16 cellular contexts compared by ENCODE assay signal in the genomic region with DNA sequence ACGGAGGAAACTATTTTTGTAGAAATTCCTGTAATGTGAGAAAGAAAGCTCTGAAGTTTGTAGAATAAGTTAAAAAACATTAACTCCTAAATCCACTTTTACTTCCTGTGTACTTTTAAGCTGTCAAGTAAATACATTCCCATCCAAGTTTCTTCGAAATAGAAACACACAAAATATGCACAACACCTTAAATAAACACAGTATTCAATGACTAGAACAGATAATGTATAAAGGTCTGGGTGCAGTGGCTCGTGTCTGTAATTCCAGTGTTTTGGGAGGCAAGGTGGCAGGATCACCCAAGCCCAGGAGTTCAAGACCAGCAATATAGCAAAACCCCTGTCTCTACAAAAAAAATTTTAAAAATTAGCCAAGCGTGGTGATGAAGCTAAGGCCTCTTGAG.
DNase-seq lines count a peak whose midpoint lies in the region; ATAC-seq and TF ChIP-seq lines count a peak whose summit lies in the region.
"Had no signal": no experiment of that assay in that cellular context is flagged by ENCODE, and none has a peak within 500 bp of the region (broad histone marks: within the 10 kb centered on the region; RNA-seq: fewer than 3 reads in every experiment).

No MANE protein-coding gene starts in this region.

- WGBS in endodermal cell (ENCODE audit: insufficient coverage in 1 of 2, insufficient read length in 1 of 2), 2 experiments = 92% methylated on average over 4 of the region's 4 CpGs; no CpG with 5 or more reads in 1 of the 2 experiments

- no peak for TF ChIP-seq CTCF in MCF 10A (IDR thresholded peaks at IDR 0.05; ENCODE audit: unreplicated experiment)
- no peak for TF ChIP-seq CTCF in breast epithelium (IDR thresholded peaks at IDR 0.05)
- no peak for TF ChIP-seq CTCF in endodermal cell (conservative IDR thresholded peaks at IDR 0.05)

- no peak overlapping the region for H3K4me3 Mint-ChIP-seq in MCF 10A (ENCODE audit: unreplicated experiment)
- H3K4me3 Mint-ChIP-seq in activated T-helper 17 cell treated with anti-CD3 and anti-CD28 coated beads, Interleukin-2, amount 50 U/mL, for 72 hours = no peak overlapping the region
- H3K4me3 Mint-ChIP-seq in stimulated activated effector memory CD8-positive, alpha-beta T cell treated with anti-CD3 and anti-CD28 coated beads, Interleukin-12 subunit alpha, Interleukin-12 subunit beta, amount 100 ng/mL, for 72 hours = no peak overlapping the region
- no peak overlapping the region for H3K4me3 Mint-ChIP-seq in endodermal cell

- H3K9me3 ChIP-seq in breast epithelium (no peaks in the 10 kb centered on the region), endodermal cell (ENCODE audit: control insufficient read depth, low read length) (no peaks in the 10 kb centered on the region)
- H3K9me3 ChIP-seq: A549 had no signal

- no peak overlapping the region for H3K9ac ChIP-seq in endodermal cell (ENCODE audit: extremely low read depth, low read length, poor library complexity, severe bottlenecking)

- TF ChIP-seq POLR2A in breast epithelium (IDR thresholded peaks at IDR 0.05) = no peak

- POLR2A ChIA-PET in MCF 10A (lab: Yijun Ruan, JAX) = interaction anchor here (0.6 kb wide), 1 partner anchor 36 kb away, joined by 3 read pairs; no protein-coding TSS in a partner anchor

- H3K4me1 Mint-ChIP-seq in MCF 10A (ENCODE audit: insufficient read depth, unreplicated experiment) (peaks cover 23% of the 10 kb centered on the region), endodermal cell (no peaks in the 10 kb centered on the region)
- H3K4me1 Mint-ChIP-seq in activated T-helper 17 cell treated with anti-CD3 and anti-CD28 coated beads, Interleukin-2, amount 50 U/mL, for 72 hours = no peaks in the 10 kb centered on the region
- H3K4me1 Mint-ChIP-seq in stimulated activated effector memory CD8-positive, alpha-beta T cell treated with anti-CD3 and anti-CD28 coated beads, Interleukin-12 subunit alpha, Interleukin-12 subunit beta, amount 100 ng/mL, for 72 hours = no peaks in the 10 kb centered on the region

- H3K9me3 Mint-ChIP-seq in MCF 10A (ENCODE audit: unreplicated experiment) (no peaks in the 10 kb centered on the region), endodermal cell (no peaks in the 10 kb centered on the region)
- no peaks in the 10 kb centered on the region for H3K9me3 Mint-ChIP-seq in activated T-helper 17 cell treated with anti-CD3 and anti-CD28 coated beads, Interleukin-2, amount 50 U/mL, for 72 hours
- H3K9me3 Mint-ChIP-seq in stimulated activated effector memory CD8-positive, alpha-beta T cell treated with anti-CD3 and anti-CD28 coated beads, Interleukin-12 subunit alpha, Interleukin-12 subunit beta, amount 100 ng/mL, for 72 hours = no peaks in the 10 kb centered on the region

- H3K4me3 ChIP-seq in breast epithelium (no peak overlapping the region), endodermal cell (ENCODE audit: low read length) (no peak overlapping the region)
- H3K4me3 ChIP-seq: A549, K562 had no signal

- H3K36me3 ChIP-seq in breast epithelium (no peaks in the 10 kb centered on the region), endodermal cell (ENCODE audit: control insufficient read depth, insufficient read depth, low read length) (no peaks in the 10 kb centered on the region)

- H3K27ac Mint-ChIP-seq in MCF 10A (ENCODE audit: low read depth, unreplicated experiment) (peak overlapping the region; percentile 10), endodermal cell (no peak overlapping the region)
- peak overlapping the region; percentile 61 for H3K27ac Mint-ChIP-seq in activated T-helper 17 cell treated with anti-CD3 and anti-CD28 coated beads, Interleukin-2, amount 50 U/mL, for 72 hours
- peak overlapping the region; percentile 50 for H3K27ac Mint-ChIP-seq in stimulated activated effector memory CD8-positive, alpha-beta T cell treated with anti-CD3 and anti-CD28 coated beads, Interleukin-12 subunit alpha, Interleukin-12 subunit beta, amount 100 ng/mL, for 72 hours

- no peak for ATAC-seq in activated T-helper 17 cell treated with anti-CD3 and anti-CD28 coated beads, Interleukin-2, amount 50 U/mL, for 72 hours (replicated peaks)
- no peak for ATAC-seq in stimulated activated effector memory CD8-positive, alpha-beta T cell treated with anti-CD3 and anti-CD28 coated beads, Interleukin-12 subunit alpha, Interleukin-12 subunit beta, amount 100 ng/mL, for 72 hours
- ATAC-seq: A549, K562 had no signal

- peak overlapping the region in 1 of 2 donors; percentile 30 for H3K27ac ChIP-seq in breast epithelium
- no peak overlapping the region for H3K27ac ChIP-seq in endodermal cell (ENCODE audit: low read depth, low read length)
- H3K27ac ChIP-seq: A549, HL-60 had no signal

- no peaks in the 10 kb centered on the region for H3K36me3 Mint-ChIP-seq in MCF 10A (ENCODE audit: insufficient read depth, unreplicated experiment)
- H3K36me3 Mint-ChIP-seq in activated T-helper 17 cell treated with anti-CD3 and anti-CD28 coated beads, Interleukin-2, amount 50 U/mL, for 72 hours (ENCODE audit: low read depth) = peaks cover 67% of the 10 kb centered on the region
- peaks cover 46% of the 10 kb centered on the region for H3K36me3 Mint-ChIP-seq in stimulated activated effector memory CD8-positive, alpha-beta T cell treated with anti-CD3 and anti-CD28 coated beads, Interleukin-12 subunit alpha, Interleukin-12 subunit beta, amount 100 ng/mL, for 72 hours
- no peaks in the 10 kb centered on the region for H3K36me3 Mint-ChIP-seq in endodermal cell (ENCODE audit: low read depth)

- H3K27me3 ChIP-seq in breast epithelium (no peaks in the 10 kb centered on the region), endodermal cell (ENCODE audit: control insufficient read depth, insufficient read depth, low read length, poor library complexity, severe bottlenecking) (no peaks in the 10 kb centered on the region)

- H3K27me3 Mint-ChIP-seq in MCF 10A (ENCODE audit: insufficient read depth, unreplicated experiment) = no peaks in the 10 kb centered on the region
- no peaks in the 10 kb centered on the region for H3K27me3 Mint-ChIP-seq in activated T-helper 17 cell treated with anti-CD3 and anti-CD28 coated beads, Interleukin-2, amount 50 U/mL, for 72 hours
- no peaks in the 10 kb centered on the region for H3K27me3 Mint-ChIP-seq in endodermal cell (ENCODE audit: insufficient read depth)

- H3K4me1 ChIP-seq in breast epithelium (no peaks in the 10 kb centered on the region), endodermal cell (ENCODE audit: control insufficient read depth, insufficient read depth, low read length) (no peaks in the 10 kb centered on the region)

- no peak for DNase-seq in MCF 10A (ENCODE audit: unreplicated experiment)
- DNase-seq in breast epithelium (ENCODE audit: low spot score in 2 of 2) = no peak
- DNase-seq in kidney tubule cell (ENCODE audit: low spot score) = peak; percentile 18
- no peak for DNase-seq in stimulated activated effector memory CD8-positive, alpha-beta T cell treated with anti-CD3 and anti-CD28 coated beads, Interleukin-12 subunit alpha, Interleukin-12 subunit beta, amount 100 ng/mL, for 72 hours (ENCODE audit: low spot score in 2 of 2)
- no peak for DNase-seq in COLO668 (lab: John Stamatoyannopoulos, UW; ENCODE audit: unreplicated experiment)
- no peak for DNase-seq in endodermal cell
- DNase-seq in DMS114 treated with DMSO at 0.1 percent for 48 hours (lab: John Stamatoyannopoulos, UW; ENCODE audit: unreplicated experiment) = no peak
- DNase-seq: DMS79 treated with DMSO at 0.1 percent for 48 hours, NCI-H1092, NCI-H2107, NCI-H345, Right ventricle myocardium superior had no signal

- CTCF ChIA-PET in MCF 10A (lab: Yijun Ruan, JAX) = interaction anchor here (0.5 kb wide), 1 partner anchor 40 kb away, joined by 4 read pairs; no protein-coding TSS in a partner anchor

- intact Hi-C loops in MCF 10A (cut with micrococcal nuclease) (no loop called here), breast epithelium (cut with DNase I; ENCODE audit: low total_unique reads) (no loop called here)

- BruUV-seq in MCF 10A (replicated peaks; lab: Mats Ljungman, UMichigan) = no TSS peak
